8 cellular contexts compared by ENCODE assay signal in the genomic region with DNA sequence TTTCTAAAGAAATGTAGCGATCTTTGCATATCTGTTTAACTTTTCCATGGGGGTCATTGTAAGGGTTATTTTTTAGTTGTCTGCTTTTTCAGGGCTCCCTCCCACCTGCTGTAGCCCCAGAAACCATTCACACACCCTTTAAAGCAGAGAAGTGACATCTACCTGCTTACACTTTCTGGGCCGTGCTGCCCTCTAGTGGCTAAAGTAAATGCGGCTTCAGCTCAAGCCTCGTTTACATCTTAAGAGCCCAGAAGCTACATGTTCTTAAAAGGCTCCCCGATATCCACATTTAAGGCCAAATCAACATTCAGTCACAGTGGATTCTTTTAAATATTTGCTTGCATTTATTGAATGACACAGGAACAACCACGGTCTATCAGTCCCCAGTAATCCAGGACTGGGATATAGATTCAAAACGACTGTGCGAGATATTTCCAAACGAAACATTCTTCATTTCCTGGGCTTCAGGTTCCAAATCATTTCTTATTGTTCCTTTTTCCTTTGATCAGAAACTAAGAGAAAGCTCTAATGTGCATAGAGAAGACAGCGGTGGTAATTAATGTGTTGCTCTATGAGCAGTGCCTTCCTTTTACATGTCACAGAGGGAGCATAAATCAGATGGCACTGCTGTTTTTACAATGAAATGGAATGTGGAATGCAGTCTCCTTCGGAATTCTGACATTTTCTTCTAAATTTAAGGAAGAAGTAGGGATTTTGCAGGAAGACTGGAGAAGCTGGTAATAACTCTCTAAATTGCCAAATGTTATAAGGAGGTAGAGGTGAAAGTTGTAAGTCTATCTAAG.
DNase-seq lines count a peak whose midpoint lies in the region; ATAC-seq, FAIRE-seq and TF ChIP-seq lines count a peak whose summit lies in the region.

No MANE protein-coding gene starts in this region.

- TF ChIP-seq POLR2A in testis (IDR thresholded peaks at IDR 0.05): no peak

- H3K4me1 ChIP-seq in testis: no peaks in the 10 kb centered on the region

- H3K4me3 Mint-ChIP-seq in activated T-cell treated with anti-CD3 and anti-CD28 coated beads, Interleukin-2, amount 50 U/mL, for 4 hours: no peak overlapping the region

- H3K27me3 ChIP-seq in testis: no peaks in the 10 kb centered on the region

- no peak overlapping the region for H3K4me3 ChIP-seq in testis

- peaks cover 13% of the 10 kb centered on the region for H3K27me3 Mint-ChIP-seq in activated T-cell treated with anti-CD3 and anti-CD28 coated beads, Interleukin-2, amount 50 U/mL, for 4 hours (ENCODE audit: low read depth)

- H3K9me3 Mint-ChIP-seq in activated T-cell treated with anti-CD3 and anti-CD28 coated beads, Interleukin-2, amount 50 U/mL, for 4 hours: no peaks in the 10 kb centered on the region

- peaks cover 1% of the 10 kb centered on the region for H3K4me1 Mint-ChIP-seq in activated T-cell treated with anti-CD3 and anti-CD28 coated beads, Interleukin-2, amount 50 U/mL, for 4 hours (ENCODE audit: low read depth)

- no peak overlapping the region for H3K27ac ChIP-seq in testis

- no peak for FAIRE-seq in HTR-8/SVneo (lab: Jason Lieb, UNC)

- no peaks in the 10 kb centered on the region for H3K9me3 ChIP-seq in testis

- peak; percentile 93 for ATAC-seq in GM21423 (IDR thresholded peaks at IDR 0.05; ENCODE audit: unreplicated experiment)
- ATAC-seq in activated T-cell treated with anti-CD3 and anti-CD28 coated beads, Interleukin-2, amount 50 U/mL, for 4 hours: peak; percentile 62 to 71

- DNase-seq in DMS79 treated with DMSO at 0.1 percent for 48 hours (lab: John Stamatoyannopoulos, UW) (peak; percentile 68), HTR-8/SVneo (ENCODE audit: insufficient read length, low spot score) (peak; percentile 5), OCI-M2 (lab: John Stamatoyannopoulos, UW; ENCODE audit: unreplicated experiment) (peak; percentile 2), fibroblast of peridontal ligament (ENCODE audit: extremely low read depth) (peak; percentile 89), nucleus accumbens (lab: John Stamatoyannopoulos, UW) (peak in 44 of 56 donors; percentile 1 to 88 (median 34)), testis (peak; percentile 88)
- DNase-seq in activated T-cell treated with anti-CD3 and anti-CD28 coated beads, Interleukin-2, amount 50 U/mL, for 4 hours: peak; percentile 54

- H3K36me3 ChIP-seq in testis (ENCODE audit: low read depth, missing control alignments): no peaks in the 10 kb centered on the region

- 20 to 24% methylated on average over 11 of the region's 11 CpGs for WGBS in testis, 2 donors

- peak; percentile 35 to 91 (median 64) for TF ChIP-seq CTCF in testis (IDR thresholded peaks at IDR 0.05)

- intact Hi-C loops in testis (cut with DNase I; ENCODE audit: low total_unique reads): no loop called here

- H3K36me3 Mint-ChIP-seq in activated T-cell treated with anti-CD3 and anti-CD28 coated beads, Interleukin-2, amount 50 U/mL, for 4 hours (ENCODE audit: insufficient read depth): no peaks in the 10 kb centered on the region

Comparison
In these comparisons a context has a peak if more than half of its experiments do, and no peak if none do; other contexts are left out.
1. DNase-seq: peak in every context shown above with its lines; median percentile 89 in fibroblast of peridontal ligament; 88 in testis; 68 in DMS79 treated with DMSO at 0.1 percent for 48 hours; 54 in activated T-cell treated with anti-CD3 and anti-CD28 coated beads, Interleukin-2, amount 50 U/mL, for 4 hours; 34 in nucleus accumbens; 5 in HTR-8/SVneo; 2 in OCI-M2.